Comparison of ENCODE assay signal across 35 cellular contexts in genomic region chr2:3886036-3886435, GRCh38.
"Had no signal": no experiment of that assay in that cellular context is flagged by ENCODE, and none has a peak within 500 bp of the region (broad histone marks: within the 10 kb centered on the region; RNA-seq: fewer than 3 reads in every experiment).

No MANE protein-coding gene starts in this region.

- ATAC-seq: activated CD4-positive, alpha-beta T cell treated with anti-CD3 and anti-CD28 coated beads for 36 hours; activated CD4-positive, CD25-positive, alpha-beta regulatory T cell treated with anti-CD3 and anti-CD28 coated beads, Interleukin-2, amount 50 U/mL, for 24 hours; activated CD8-positive, alpha-beta T cell treated with anti-CD3 and anti-CD28 coated beads for 36 hours; activated naive CD4-positive, alpha-beta T cell treated with anti-CD3 and anti-CD28 coated beads, Interleukin-2, amount 50 U/mL, for 72 hours; activated T-cell treated with anti-CD3 and anti-CD28 coated beads, Interleukin-2, amount 50 U/mL, for 4 hours; activated T-cell treated with anti-CD3 and anti-CD28 coated beads, Interleukin-2, amount 50 U/mL, for 72 hours; activated T-helper 17 cell treated with anti-CD3 and anti-CD28 coated beads, Interleukin-2, amount 50 U/mL, for 72 hours; body of pancreas; WTC11 had no signal

- H3K27me3 ChIP-seq: adrenal gland, body of pancreas, brain microvascular endothelial cell, cardiac muscle cell had no signal

- H3K9me3 ChIP-seq: adrenal gland, body of pancreas had no signal

- DNase-seq: activated CD4-positive, alpha-beta memory T cell treated with anti-CD3 and anti-CD28 coated beads for 36 hours; activated CD4-positive, alpha-beta T cell treated with anti-CD3 and anti-CD28 coated beads for 1 hour; activated CD4-positive, alpha-beta T cell treated with anti-CD3 and anti-CD28 coated beads for 36 hours; activated CD4-positive, alpha-beta T cell treated with anti-CD3 and anti-CD28 coated beads for 48 hours; activated CD4-positive, alpha-beta T cell treated with anti-CD3 and anti-CD28 coated beads, Interleukin-2, amount 50 U/mL, for 1 hour; activated CD4-positive, alpha-beta T cell treated with anti-CD3 and anti-CD28 coated beads, Interleukin-2, amount 50 U/mL, for 4 hours; activated CD4-positive, CD25-positive, alpha-beta regulatory T cell; activated CD8-positive, alpha-beta memory T cell treated with anti-CD3 and anti-CD28 coated beads, Interleukin-2, amount 50 U/mL, for 4 hours; activated CD8-positive, alpha-beta T cell treated with anti-CD3 and anti-CD28 coated beads for 36 hours; activated effector memory CD4-positive, alpha-beta T cell treated with anti-CD3 and anti-CD28 coated beads, Interleukin-2, amount 50 U/mL, for 16 hours; activated gamma-delta T cell treated with Interleukin-2 at 50 U/mL for 16 hours; activated naive CD4-positive, alpha-beta T cell; activated naive CD4-positive, alpha-beta T cell treated with anti-CD3 and anti-CD28 coated beads for 36 hours; activated naive CD4-positive, alpha-beta T cell treated with anti-CD3 and anti-CD28 coated beads, Interleukin-2, amount 50 U/mL, for 16 hours; activated naive CD8-positive, alpha-beta T cell treated with anti-CD3 and anti-CD28 coated beads for 36 hours; activated T-cell treated with anti-CD3 and anti-CD28 coated beads for 4 hours; activated T-cell treated with anti-CD3 and anti-CD28 coated beads, Interleukin-2, amount 50 U/mL, for 1 hour; activated T-cell treated with anti-CD3 and anti-CD28 coated beads, Interleukin-2, amount 50 U/mL, for 4 hours; activated T-cell treated with anti-CD3 and anti-CD28 coated beads, Interleukin-2, amount 50 U/mL, for 72 hours; adrenal gland; amniotic stem cell; aorta; body of pancreas; brain microvascular endothelial cell; caudate nucleus; cerebellar nuclear complex; T-helper 1 cell; T-helper 2 cell; T-helper 9 cell had no signal

- H3K4me3 ChIP-seq: adrenal gland, body of pancreas, cardiac muscle cell had no signal

- H3K36me3 ChIP-seq: adrenal gland, brain microvascular endothelial cell, cardiac muscle cell had no signal

- H3K27ac ChIP-seq: adrenal gland, body of pancreas, brain microvascular endothelial cell, cardiac muscle cell, VCaP had no signal

- H3K4me1 ChIP-seq: adrenal gland, body of pancreas had no signal
